ENCODE assay signal across 1 cellular context in the genomic region with DNA sequence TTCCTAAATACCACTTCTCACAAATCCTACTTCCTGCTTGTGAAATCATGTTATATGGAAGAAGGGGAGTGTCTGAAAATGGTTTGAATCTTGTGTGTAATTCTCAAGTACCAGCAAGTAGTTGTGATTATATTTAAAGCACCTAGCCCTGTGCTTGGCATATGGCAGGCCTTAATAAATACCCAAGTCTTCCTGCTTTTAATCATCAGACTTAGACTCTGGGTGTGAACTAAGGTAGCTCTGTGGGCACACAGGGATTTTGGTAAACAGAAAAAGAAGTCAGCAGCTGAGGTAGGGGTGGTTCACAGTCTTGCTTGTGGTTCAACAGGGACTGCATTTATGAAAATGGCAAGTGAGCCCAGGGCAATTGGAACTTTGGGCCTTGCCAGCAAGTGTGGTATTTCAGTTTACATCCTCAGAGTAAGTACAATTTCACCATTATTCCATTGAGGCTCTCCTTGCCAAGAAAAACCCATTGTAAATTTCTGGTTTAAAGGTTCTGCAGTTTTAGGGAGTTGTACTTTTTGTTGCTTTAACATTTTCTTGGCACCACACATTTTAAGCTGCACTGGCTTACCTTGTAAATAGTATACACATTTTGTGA.
TF ChIP-seq lines count a peak whose summit lies in the region.

No MANE protein-coding gene starts in this region.

TF ChIP-seq in GM23338, 12 proteins besides CTCF, POLR2A, EP300 and RAD21 (continued from another document):
- TF ChIP-seq, protein P1, sequence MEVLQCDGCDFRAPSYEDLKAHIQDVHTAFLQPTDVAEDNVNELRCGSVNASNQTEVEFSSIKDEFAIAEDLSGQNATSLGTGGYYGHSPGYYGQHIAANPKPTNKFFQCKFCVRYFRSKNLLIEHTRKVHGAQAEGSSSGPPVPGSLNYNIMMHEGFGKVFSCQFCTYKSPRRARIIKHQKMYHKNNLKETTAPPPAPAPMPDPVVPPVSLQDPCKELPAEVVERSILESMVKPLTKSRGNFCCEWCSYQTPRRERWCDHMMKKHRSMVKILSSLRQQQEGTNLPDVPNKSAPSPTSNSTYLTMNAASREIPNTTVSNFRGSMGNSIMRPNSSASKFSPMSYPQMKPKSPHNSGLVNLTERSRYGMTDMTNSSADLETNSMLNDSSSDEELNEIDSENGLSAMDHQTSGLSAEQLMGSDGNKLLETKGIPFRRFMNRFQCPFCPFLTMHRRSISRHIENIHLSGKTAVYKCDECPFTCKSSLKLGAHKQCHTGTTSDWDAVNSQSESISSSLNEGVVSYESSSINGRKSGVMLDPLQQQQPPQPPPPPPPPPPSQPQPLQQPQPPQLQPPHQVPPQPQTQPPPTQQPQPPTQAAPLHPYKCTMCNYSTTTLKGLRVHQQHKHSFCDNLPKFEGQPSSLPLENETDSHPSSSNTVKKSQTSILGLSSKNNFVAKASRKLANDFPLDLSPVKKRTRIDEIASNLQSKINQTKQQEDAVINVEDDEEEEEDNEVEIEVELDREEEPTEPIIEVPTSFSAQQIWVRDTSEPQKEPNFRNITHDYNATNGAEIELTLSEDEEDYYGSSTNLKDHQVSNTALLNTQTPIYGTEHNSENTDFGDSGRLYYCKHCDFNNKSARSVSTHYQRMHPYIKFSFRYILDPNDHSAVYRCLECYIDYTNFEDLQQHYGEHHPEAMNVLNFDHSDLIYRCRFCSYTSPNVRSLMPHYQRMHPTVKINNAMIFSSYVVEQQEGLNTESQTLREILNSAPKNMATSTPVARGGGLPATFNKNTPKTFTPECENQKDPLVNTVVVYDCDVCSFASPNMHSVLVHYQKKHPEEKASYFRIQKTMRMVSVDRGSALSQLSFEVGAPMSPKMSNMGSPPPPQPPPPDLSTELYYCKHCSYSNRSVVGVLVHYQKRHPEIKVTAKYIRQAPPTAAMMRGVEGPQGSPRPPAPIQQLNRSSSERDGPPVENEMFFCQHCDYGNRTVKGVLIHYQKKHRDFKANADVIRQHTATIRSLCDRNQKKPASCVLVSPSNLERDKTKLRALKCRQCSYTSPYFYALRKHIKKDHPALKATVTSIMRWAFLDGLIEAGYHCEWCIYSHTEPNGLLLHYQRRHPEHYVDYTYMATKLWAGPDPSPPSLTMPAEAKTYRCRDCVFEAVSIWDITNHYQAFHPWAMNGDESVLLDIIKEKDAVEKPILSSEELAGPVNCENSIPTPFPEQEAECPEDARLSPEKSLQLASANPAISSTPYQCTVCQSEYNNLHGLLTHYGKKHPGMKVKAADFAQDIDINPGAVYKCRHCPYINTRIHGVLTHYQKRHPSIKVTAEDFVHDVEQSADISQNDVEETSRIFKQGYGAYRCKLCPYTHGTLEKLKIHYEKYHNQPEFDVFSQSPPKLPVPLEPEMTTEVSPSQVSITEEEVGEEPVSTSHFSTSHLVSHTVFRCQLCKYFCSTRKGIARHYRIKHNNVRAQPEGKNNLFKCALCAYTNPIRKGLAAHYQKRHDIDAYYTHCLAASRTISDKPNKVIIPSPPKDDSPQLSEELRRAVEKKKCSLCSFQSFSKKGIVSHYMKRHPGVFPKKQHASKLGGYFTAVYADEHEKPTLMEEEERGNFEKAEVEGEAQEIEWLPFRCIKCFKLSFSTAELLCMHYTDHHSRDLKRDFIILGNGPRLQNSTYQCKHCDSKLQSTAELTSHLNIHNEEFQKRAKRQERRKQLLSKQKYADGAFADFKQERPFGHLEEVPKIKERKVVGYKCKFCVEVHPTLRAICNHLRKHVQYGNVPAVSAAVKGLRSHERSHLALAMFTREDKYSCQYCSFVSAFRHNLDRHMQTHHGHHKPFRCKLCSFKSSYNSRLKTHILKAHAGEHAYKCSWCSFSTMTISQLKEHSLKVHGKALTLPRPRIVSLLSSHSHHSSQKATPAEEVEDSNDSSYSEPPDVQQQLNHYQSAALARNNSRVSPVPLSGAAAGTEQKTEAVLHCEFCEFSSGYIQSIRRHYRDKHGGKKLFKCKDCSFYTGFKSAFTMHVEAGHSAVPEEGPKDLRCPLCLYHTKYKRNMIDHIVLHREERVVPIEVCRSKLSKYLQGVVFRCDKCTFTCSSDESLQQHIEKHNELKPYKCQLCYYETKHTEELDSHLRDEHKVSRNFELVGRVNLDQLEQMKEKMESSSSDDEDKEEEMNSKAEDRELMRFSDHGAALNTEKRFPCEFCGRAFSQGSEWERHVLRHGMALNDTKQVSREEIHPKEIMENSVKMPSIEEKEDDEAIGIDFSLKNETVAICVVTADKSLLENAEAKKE (CRISPR knock-in tag; IDR thresholded peaks at IDR 0.05) = no peak
- TF ChIP-seq NANOG (IDR thresholded peaks at IDR 0.05; ENCODE audit: borderline replicate concordance) = no peak
- TF ChIP-seq, protein P2, sequence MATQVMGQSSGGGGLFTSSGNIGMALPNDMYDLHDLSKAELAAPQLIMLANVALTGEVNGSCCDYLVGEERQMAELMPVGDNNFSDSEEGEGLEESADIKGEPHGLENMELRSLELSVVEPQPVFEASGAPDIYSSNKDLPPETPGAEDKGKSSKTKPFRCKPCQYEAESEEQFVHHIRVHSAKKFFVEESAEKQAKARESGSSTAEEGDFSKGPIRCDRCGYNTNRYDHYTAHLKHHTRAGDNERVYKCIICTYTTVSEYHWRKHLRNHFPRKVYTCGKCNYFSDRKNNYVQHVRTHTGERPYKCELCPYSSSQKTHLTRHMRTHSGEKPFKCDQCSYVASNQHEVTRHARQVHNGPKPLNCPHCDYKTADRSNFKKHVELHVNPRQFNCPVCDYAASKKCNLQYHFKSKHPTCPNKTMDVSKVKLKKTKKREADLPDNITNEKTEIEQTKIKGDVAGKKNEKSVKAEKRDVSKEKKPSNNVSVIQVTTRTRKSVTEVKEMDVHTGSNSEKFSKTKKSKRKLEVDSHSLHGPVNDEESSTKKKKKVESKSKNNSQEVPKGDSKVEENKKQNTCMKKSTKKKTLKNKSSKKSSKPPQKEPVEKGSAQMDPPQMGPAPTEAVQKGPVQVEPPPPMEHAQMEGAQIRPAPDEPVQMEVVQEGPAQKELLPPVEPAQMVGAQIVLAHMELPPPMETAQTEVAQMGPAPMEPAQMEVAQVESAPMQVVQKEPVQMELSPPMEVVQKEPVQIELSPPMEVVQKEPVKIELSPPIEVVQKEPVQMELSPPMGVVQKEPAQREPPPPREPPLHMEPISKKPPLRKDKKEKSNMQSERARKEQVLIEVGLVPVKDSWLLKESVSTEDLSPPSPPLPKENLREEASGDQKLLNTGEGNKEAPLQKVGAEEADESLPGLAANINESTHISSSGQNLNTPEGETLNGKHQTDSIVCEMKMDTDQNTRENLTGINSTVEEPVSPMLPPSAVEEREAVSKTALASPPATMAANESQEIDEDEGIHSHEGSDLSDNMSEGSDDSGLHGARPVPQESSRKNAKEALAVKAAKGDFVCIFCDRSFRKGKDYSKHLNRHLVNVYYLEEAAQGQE (IDR thresholded peaks at IDR 0.05; ENCODE audit: unreplicated experiment) = no peak
TF ChIP-seq in GM23338: peak in this region for 0.
